8 cellular contexts compared by ENCODE assay signal in the genomic region with DNA sequence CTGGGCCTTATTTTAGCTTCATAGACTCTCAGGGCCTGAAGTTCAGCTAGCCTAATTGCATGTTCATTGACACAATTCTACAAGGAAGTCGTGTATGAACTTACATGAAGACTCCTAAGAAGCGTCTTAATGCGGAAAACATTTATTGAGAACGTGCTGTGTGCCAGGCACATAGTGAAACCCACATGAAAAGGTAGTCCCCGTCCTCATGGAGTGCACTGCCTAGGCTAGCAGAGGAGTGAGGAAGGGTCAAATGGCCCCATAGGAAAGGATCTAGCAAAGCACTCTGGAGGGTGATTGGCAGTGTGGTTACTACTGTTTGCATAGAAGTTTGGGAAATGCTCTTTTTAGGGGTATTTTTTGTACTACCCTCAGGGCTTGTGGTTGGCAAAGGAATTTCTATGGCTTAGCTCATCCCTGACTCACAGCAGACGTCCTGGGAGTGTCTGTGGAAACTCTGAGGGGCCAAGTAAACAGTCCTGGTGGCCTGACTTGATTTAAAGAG. TPM values are rescaled to one million over a fixed set of nuclear protein-coding genes. Genes with fewer than 3 reads are reported as not detected.
DNase-seq lines count a peak whose midpoint lies in the region; ATAC-seq and TF ChIP-seq lines count a peak whose summit lies in the region.

No MANE protein-coding gene starts in this region.

- intact Hi-C loops in CD4-positive, alpha-beta memory T cell (cut with micrococcal nuclease), result no loop called here

- peak overlapping the region; percentile 87 to 94 (median 92) for H3K4me3 Mint-ChIP-seq in CD4-positive, alpha-beta memory T cell
- peak overlapping the region; percentile 84 for H3K4me3 Mint-ChIP-seq in central memory CD8-positive, alpha-beta T cell

- H3K36me3 Mint-ChIP-seq in CD4-positive, alpha-beta memory T cell, result peaks cover 0 to 2% of the 10 kb centered on the region in 2 donors
- peaks cover 10% of the 10 kb centered on the region for H3K36me3 Mint-ChIP-seq in central memory CD8-positive, alpha-beta T cell (ENCODE audit: insufficient read depth)

- peaks cover 3 to 12% of the 10 kb centered on the region in 2 donors for H3K27me3 Mint-ChIP-seq in CD4-positive, alpha-beta memory T cell
- H3K27me3 Mint-ChIP-seq in central memory CD8-positive, alpha-beta T cell, result peaks cover 27% of the 10 kb centered on the region

- no peaks in the 10 kb centered on the region for H3K9me3 ChIP-seq in CD4-positive, alpha-beta memory T cell (ENCODE audit: control insufficient read depth in 1 of 2, low read length in 2 of 2)
- H3K9me3 ChIP-seq in muscle layer of duodenum (ENCODE audit: control insufficient read depth in 1 of 2, low read length in 2 of 2), result no peaks in the 10 kb centered on the region

- TF ChIP-seq CTCF in NB4 (IDR thresholded peaks at IDR 0.05; ENCODE audit: low read depth, low read length), result no peak

- peaks cover 0 to 2% (median 0%) of the 10 kb centered on the region in 8 donors for H3K9me3 Mint-ChIP-seq in CD4-positive, alpha-beta memory T cell
- H3K9me3 Mint-ChIP-seq in central memory CD8-positive, alpha-beta T cell, result no peaks in the 10 kb centered on the region

- POLR2A ChIA-PET in CD4-positive, alpha-beta memory T cell (lab: Charles Lee; ENCODE audit: partially characterized antibody), result interaction anchor here (0.6 to 2.1 kb wide), 3 partner anchors 8 to 242 kb away, joined by 3 to 6 read pairs (median 4); no protein-coding TSS in a partner anchor

- peaks cover 23 to 49% (median 43%) of the 10 kb centered on the region in 4 donors for H3K4me1 Mint-ChIP-seq in CD4-positive, alpha-beta memory T cell
- peaks cover 45% of the 10 kb centered on the region for H3K4me1 Mint-ChIP-seq in central memory CD8-positive, alpha-beta T cell

- DNase-seq in CD4-positive, alpha-beta memory T cell, result no peak
- DNase-seq in NB4 (ENCODE audit: low read depth), result peak; percentile 14
- no peak for DNase-seq in central memory CD8-positive, alpha-beta T cell (ENCODE audit: low spot score in 2 of 2)
- DNase-seq in NCI-H2081 (lab: John Stamatoyannopoulos, UW), result no peak
- DNase-seq in KG1 (lab: John Stamatoyannopoulos, UW), result no peak

- no peak for TF ChIP-seq POLR2A in NB4 (IDR thresholded peaks at IDR 0.05; ENCODE audit: extremely low read depth, insufficient read length)

- peaks cover 34% of the 10 kb centered on the region for H3K4me1 ChIP-seq in CD4-positive, alpha-beta memory T cell (ENCODE audit: insufficient read depth, low read length)
- H3K4me1 ChIP-seq in muscle layer of duodenum (ENCODE audit: control insufficient read depth in 1 of 2, insufficient read depth in 2 of 2, low read length in 2 of 2), result peaks cover 19 to 30% of the 10 kb centered on the region in 2 donors

- H3K27ac ChIP-seq in CD4-positive, alpha-beta memory T cell (ENCODE audit: low read depth, low read length), result peak overlapping the region; percentile 54
- peak overlapping the region; percentile 94 for H3K27ac ChIP-seq in muscle layer of duodenum (ENCODE audit: low read length)

- ATAC-seq in central memory CD8-positive, alpha-beta T cell (replicated peaks; ENCODE audit: extremely low read depth, poor library complexity, severe bottlenecking), result no peak
- ATAC-seq in GM18520 (IDR thresholded peaks at IDR 0.05; ENCODE audit: unreplicated experiment) (no peak), HG03378 (IDR thresholded peaks at IDR 0.05; ENCODE audit: unreplicated experiment) (no peak)

- H3K27me3 ChIP-seq in CD4-positive, alpha-beta memory T cell (ENCODE audit: insufficient read depth, low read length), result no peaks in the 10 kb centered on the region
- H3K27me3 ChIP-seq in muscle layer of duodenum (ENCODE audit: low read depth, low read length), result no peaks in the 10 kb centered on the region

- peak overlapping the region in 1 of 2 donors; percentile 24 for H3K4me3 ChIP-seq in CD4-positive, alpha-beta memory T cell (ENCODE audit: low read length in 2 of 2)
- peak overlapping the region; percentile 49 for H3K4me3 ChIP-seq in NB4 (ENCODE audit: low read depth, low read length)
- H3K4me3 ChIP-seq in muscle layer of duodenum (ENCODE audit: low read depth in 1 of 2, low read length in 2 of 2), result peak overlapping the region; percentile 48 to 70

- H3K27ac Mint-ChIP-seq in CD4-positive, alpha-beta memory T cell, result peak overlapping the region; percentile 80 to 96 (median 90)
- H3K27ac Mint-ChIP-seq in central memory CD8-positive, alpha-beta T cell (ENCODE audit: low read depth), result peak overlapping the region; percentile 52

- no peaks in the 10 kb centered on the region for H3K36me3 ChIP-seq in CD4-positive, alpha-beta memory T cell (ENCODE audit: insufficient read depth, low read length)
- peaks cover 0 to 9% of the 10 kb centered on the region in 2 donors for H3K36me3 ChIP-seq in muscle layer of duodenum (ENCODE audit: control insufficient read depth in 1 of 2, insufficient read depth in 2 of 2, low read length in 2 of 2)

- CTCF ChIA-PET in CD4-positive, alpha-beta memory T cell (lab: Charles Lee; ENCODE audit: partially characterized antibody), result interaction anchor here (0.8 to 5.5 kb wide), 8 partner anchors 8 to 73 kb away, joined by 3 to 59 read pairs (median 24); no protein-coding TSS in a partner anchor

RNA-seq across cellular contexts. Expression of gene NPTN, which starts 0.9 kb away (rescaled TPM):
- 10 to 100 TPM; 36.5 to 36.6 TPM for total RNA-seq in CD4-positive, alpha-beta memory T cell
- 10 to 100 TPM; 33.5 to 39.8 TPM for polyA plus RNA-seq in CD4-positive, alpha-beta memory T cell

RNA-seq across cellular contexts. Expression of gene CD276, which starts 50.1 kb away (rescaled TPM):
- total RNA-seq in CD4-positive, alpha-beta memory T cell, result 1 to 10 TPM; 2.6 to 2.9 TPM
- polyA plus RNA-seq in CD4-positive, alpha-beta memory T cell, result not detected
